ENCODE assay signal across 9 cellular contexts in genomic region chr10:9331583-9332008, GRCh38.
A peak's percentile ranks its signal among the peaks of the same experiment; 100 is the strongest.
DNase-seq lines count a peak whose midpoint lies in the region; ATAC-seq, FAIRE-seq and TF ChIP-seq lines count a peak whose summit lies in the region.
"Had no signal": no experiment of that assay in that cellular context is flagged by ENCODE, and none has a peak within 500 bp of the region (broad histone marks: within the 10 kb centered on the region; RNA-seq: fewer than 3 reads in every experiment).

No MANE protein-coding gene starts in this region.

- H3K27ac ChIP-seq in left ventricle myocardium inferior (replicated peaks) (no peak overlapping the region), small intestine (ENCODE audit: low read depth in 1 of 2, low read length in 1 of 2) (no peak overlapping the region)
- H3K27ac ChIP-seq: BLaER1 treated with 17β-estradiol and CSF1 and Interleukin-3, amounts not matched to agents 10 nM and 100 nM had no signal

- no peaks in the 10 kb centered on the region for H3K4me1 ChIP-seq in Loucy (ENCODE audit: insufficient read depth, low read length, poor library complexity, severe bottlenecking)
- H3K4me1 ChIP-seq in left ventricle myocardium inferior: peaks cover 4% of the 10 kb centered on the region
- no peaks in the 10 kb centered on the region for H3K4me1 ChIP-seq in small intestine (ENCODE audit: control insufficient read depth in 2 of 2, insufficient read depth in 1 of 2, low read depth in 1 of 2, low read length in 1 of 2)

- DNase-seq in DMS79 treated with DMSO at 0.1 percent for 48 hours (lab: John Stamatoyannopoulos, UW) (peak; percentile 1), DMS79 (lab: John Stamatoyannopoulos, UW) (no peak), activated B cell treated with CpG ODN at 0.5 μM for 24 hours (no peak), left ventricle myocardium inferior (no peak), small intestine (peak; percentile 31), OCI-M2 (lab: John Stamatoyannopoulos, UW; ENCODE audit: unreplicated experiment) (no peak)

- 18 to 23% (median 21%) methylated on average over 3 of the region's 3 CpGs for WGBS in small intestine, 3 donors

- ATAC-seq in GM21526 (IDR thresholded peaks at IDR 0.05; ENCODE audit: low FRiP score, unreplicated experiment) (peak; percentile 71), activated B cell treated with CpG ODN at 0.5 μM for 24 hours (ENCODE audit: low read depth) (peak; percentile 54)

- H3K27me3 Mint-ChIP-seq in activated B cell treated with CpG ODN at 0.5 μM for 24 hours: no peaks in the 10 kb centered on the region

- no peaks in the 10 kb centered on the region for H3K9me2 ChIP-seq in Loucy (replicated peaks; ENCODE audit: low read depth, low read length)

- H3K4me2 ChIP-seq in Loucy (ENCODE audit: low read depth, low read length, poor library complexity, severe bottlenecking): no peak overlapping the region
- H3K4me2 ChIP-seq: BLaER1 treated with 17β-estradiol and CSF1 and Interleukin-3, amounts not matched to agents 10 nM and 100 nM had no signal

- POLR2A ChIA-PET in activated B cell treated with CpG ODN at 0.5 μM for 24 hours (lab: Charles Lee): no interaction called here

- no peaks in the 10 kb centered on the region for H3K9me3 Mint-ChIP-seq in activated B cell treated with CpG ODN at 0.5 μM for 24 hours

- CTCF ChIA-PET in activated B cell treated with CpG ODN at 0.5 μM for 24 hours (lab: Charles Lee): interaction anchor here (0.8 to 1.6 kb wide), 3 partner anchors 9 to 11 kb away, joined by 3 to 5 read pairs (median 3); no protein-coding TSS in a partner anchor

- TF ChIP-seq CTCF in Loucy (conservative IDR thresholded peaks at IDR 0.05; ENCODE audit: low read length): peak; percentile 88
- peak; percentile 80 for TF ChIP-seq CTCF in activated B cell treated with CpG ODN at 0.5 μM for 24 hours (IDR thresholded peaks at IDR 0.05)
- peak; percentile 88 for TF ChIP-seq CTCF in left ventricle myocardium inferior (IDR thresholded peaks at IDR 0.05; ENCODE audit: borderline replicate concordance)

- no peaks in the 10 kb centered on the region for H3K36me3 Mint-ChIP-seq in activated B cell treated with CpG ODN at 0.5 μM for 24 hours (ENCODE audit: low read depth)

- no peak overlapping the region for H2AFZ ChIP-seq in Loucy (ENCODE audit: low read length)

- H3K4me3 Mint-ChIP-seq in activated B cell treated with CpG ODN at 0.5 μM for 24 hours: no peak overlapping the region

- H4K20me1 ChIP-seq in Loucy (ENCODE audit: insufficient read depth, low read length, poor library complexity, severe bottlenecking): no peaks in the 10 kb centered on the region
- H4K20me1 ChIP-seq: BLaER1 treated with 17β-estradiol and CSF1 and Interleukin-3, amounts not matched to agents 10 nM and 100 nM had no signal

- H3K27ac Mint-ChIP-seq in activated B cell treated with CpG ODN at 0.5 μM for 24 hours: no peak overlapping the region

- H3K4me1 Mint-ChIP-seq in activated B cell treated with CpG ODN at 0.5 μM for 24 hours: no peaks in the 10 kb centered on the region

- no peak for FAIRE-seq in small intestine (lab: Jason Lieb, UNC)

- intact Hi-C loops in activated B cell treated with CpG ODN at 0.5 μM for 24 hours (cut with micrococcal nuclease): loop anchor here (1.0 kb wide), 2 partner anchors 1346 to 1939 kb away; no protein-coding TSS in a partner anchor
- intact Hi-C loops in left ventricle myocardium inferior (cut with micrococcal nuclease): no loop called here

- H3K79me2 ChIP-seq in Loucy (ENCODE audit: insufficient read depth, low read length): no peaks in the 10 kb centered on the region

- no peaks in the 10 kb centered on the region for H3K27me3 ChIP-seq in Loucy (ENCODE audit: insufficient read depth, low read length, poor library complexity, severe bottlenecking)
- peaks cover 23% of the 10 kb centered on the region for H3K27me3 ChIP-seq in left ventricle myocardium inferior (ENCODE audit: low read depth)
- no peaks in the 10 kb centered on the region for H3K27me3 ChIP-seq in small intestine (ENCODE audit: control insufficient read depth in 2 of 2, insufficient read depth in 2 of 2, low read length in 2 of 2)
- H3K27me3 ChIP-seq: BLaER1 treated with 17β-estradiol and CSF1 and Interleukin-3, amounts not matched to agents 10 nM and 100 nM had no signal

- no peak overlapping the region for H3K9ac ChIP-seq in Loucy (ENCODE audit: low read depth, low read length, poor library complexity, severe bottlenecking)
- H3K9ac ChIP-seq: BLaER1 treated with 17β-estradiol and CSF1 and Interleukin-3, amounts not matched to agents 10 nM and 100 nM had no signal

- H3K4me3 ChIP-seq in Loucy (ENCODE audit: low read length, poor library complexity, severe bottlenecking) (no peak overlapping the region), left ventricle myocardium inferior (no peak overlapping the region), small intestine (ENCODE audit: low read depth in 1 of 2, low read length in 2 of 2) (no peak overlapping the region)
- H3K4me3 ChIP-seq: BLaER1 treated with 17β-estradiol and CSF1 and Interleukin-3, amounts not matched to agents 10 nM and 100 nM had no signal

- H3K36me3 ChIP-seq in Loucy (ENCODE audit: insufficient read depth, low read length) (no peaks in the 10 kb centered on the region), left ventricle myocardium inferior (no peaks in the 10 kb centered on the region), small intestine (ENCODE audit: control insufficient read depth in 2 of 2, insufficient read depth in 2 of 2, low read length in 2 of 2) (no peaks in the 10 kb centered on the region)
- H3K36me3 ChIP-seq: BLaER1 treated with 17β-estradiol and CSF1 and Interleukin-3, amounts not matched to agents 10 nM and 100 nM had no signal

- H3F3A ChIP-seq in Loucy (ENCODE audit: low read depth): no peaks in the 10 kb centered on the region

- H3K9me3 ChIP-seq in Loucy (ENCODE audit: insufficient read depth, low read depth, low read length) (no peaks in the 10 kb centered on the region), left ventricle myocardium inferior (replicated peaks) (no peaks in the 10 kb centered on the region), small intestine (ENCODE audit: control insufficient read depth, low read depth) (no peaks in the 10 kb centered on the region)
- H3K9me3 ChIP-seq: BLaER1 treated with 17β-estradiol and CSF1 and Interleukin-3, amounts not matched to agents 10 nM and 100 nM had no signal

Comparison
In these comparisons a context has a peak if more than half of its experiments do, and no peak if none do; other contexts are left out.
1. DNase-seq: peak in DMS79 treated with DMSO at 0.1 percent for 48 hours (single experiment) and small intestine (single experiment); none in DMS79 (single experiment), activated B cell treated with CpG ODN at 0.5 μM for 24 hours (single experiment), left ventricle myocardium inferior (single experiment) and OCI-M2 (single experiment).
2. Peak in every context shown above with its lines, with median percentiles within 50 percentile points of each other: CTCF ChIP-seq.